ENCODE assay signal across 9 cellular contexts in genomic region chr18:3604626-3605408, GRCh38.
DNase-seq lines count a peak whose midpoint lies in the region.
"Had no signal": no experiment of that assay in that cellular context is flagged by ENCODE, and none has a peak within 500 bp of the region (broad histone marks: within the 10 kb centered on the region; RNA-seq: fewer than 3 reads in every experiment).

No MANE protein-coding gene starts in this region.

- peaks cover 30% of the 10 kb centered on the region for H3K4me1 Mint-ChIP-seq in activated CD4-positive, alpha-beta T cell treated with anti-CD3 and anti-CD28 coated beads, Interleukin-2, amount 10 ng/mL, durations not matched to agents 7 days and 5 days

- H3K27me3 Mint-ChIP-seq in activated CD4-positive, alpha-beta T cell treated with anti-CD3 and anti-CD28 coated beads, Interleukin-2, amount 10 ng/mL, durations not matched to agents 7 days and 5 days, result no peaks in the 10 kb centered on the region

- peak overlapping the region; percentile 77 for H3K4me3 ChIP-seq in rectal smooth muscle tissue (ENCODE audit: low read length)

- H3K9me3 ChIP-seq in KOPT-K1 (ENCODE audit: insufficient read depth, low read length, poor library complexity, severe bottlenecking), result no peaks in the 10 kb centered on the region

- DNase-seq in DMS79 treated with DMSO at 0.1 percent for 48 hours (lab: John Stamatoyannopoulos, UW) (peak; percentile 82), DMS79 (lab: John Stamatoyannopoulos, UW) (no peak), H4 (ENCODE audit: low spot score) (peak; percentile 93), glomerular visceral epithelial cell (ENCODE audit: extremely low spot score) (peak; percentile 84), cerebellar nuclear complex (lab: John Stamatoyannopoulos, UW) (no peak)
- DNase-seq in activated CD4-positive, alpha-beta T cell treated with anti-CD3 and anti-CD28 coated beads, Interleukin-2, amount 10 ng/mL, durations not matched to agents 7 days and 5 days, result peak; percentile 50

- CTCF ChIA-PET in activated CD4-positive, alpha-beta T cell treated with anti-CD3 and anti-CD28 coated beads, Interleukin-2, amount 10 ng/mL, durations not matched to agents 7 days and 5 days (lab: Charles Lee), result interaction anchor here (0.9 to 3.1 kb wide), 6 partner anchors 9 to 62 kb away, joined by 3 to 24 read pairs (median 6); no protein-coding TSS in a partner anchor

- H3K27ac ChIP-seq in KOPT-K1 (ENCODE audit: low read depth, low read length, poor library complexity, severe bottlenecking), result peak overlapping the region; percentile 91
- H3K27ac ChIP-seq in rectal smooth muscle tissue (ENCODE audit: low read depth, low read length), result peak overlapping the region; percentile 88
- H3K27ac ChIP-seq: C4-2B had no signal

- H3K27me3 ChIP-seq in rectal smooth muscle tissue (ENCODE audit: control insufficient read depth, insufficient read depth, low read length), result no peaks in the 10 kb centered on the region

- POLR2A ChIA-PET in activated CD4-positive, alpha-beta T cell treated with anti-CD3 and anti-CD28 coated beads, Interleukin-2, amount 10 ng/mL, durations not matched to agents 7 days and 5 days (lab: Charles Lee), result interaction anchor here (1.0 kb wide), 1 partner anchor 10 kb away, joined by 3 read pairs; no protein-coding TSS in a partner anchor

- H3K9me3 Mint-ChIP-seq in activated CD4-positive, alpha-beta T cell treated with anti-CD3 and anti-CD28 coated beads, Interleukin-2, amount 10 ng/mL, durations not matched to agents 7 days and 5 days, result peaks cover 3% of the 10 kb centered on the region

- H3K27ac Mint-ChIP-seq in activated CD4-positive, alpha-beta T cell treated with anti-CD3 and anti-CD28 coated beads, Interleukin-2, amount 10 ng/mL, durations not matched to agents 7 days and 5 days, result no peak overlapping the region

- no peak overlapping the region for H3K4me3 Mint-ChIP-seq in activated CD4-positive, alpha-beta T cell treated with anti-CD3 and anti-CD28 coated beads, Interleukin-2, amount 10 ng/mL, durations not matched to agents 7 days and 5 days

- peak overlapping the region; percentile 8 for H3K9ac ChIP-seq in rectal smooth muscle tissue (ENCODE audit: low read length)

- H3K4me1 ChIP-seq in rectal smooth muscle tissue (ENCODE audit: control insufficient read depth, insufficient read depth, low read length), result peaks cover 27% of the 10 kb centered on the region

- H3K36me3 Mint-ChIP-seq in activated CD4-positive, alpha-beta T cell treated with anti-CD3 and anti-CD28 coated beads, Interleukin-2, amount 10 ng/mL, durations not matched to agents 7 days and 5 days (ENCODE audit: low read depth), result peaks cover 2% of the 10 kb centered on the region

- no peaks in the 10 kb centered on the region for H3K36me3 ChIP-seq in KOPT-K1 (ENCODE audit: insufficient read depth, low read length)
- H3K36me3 ChIP-seq in rectal smooth muscle tissue (ENCODE audit: control insufficient read depth, insufficient read depth, low read length), result no peaks in the 10 kb centered on the region

Comparison
In these comparisons a context has a peak if more than half of its experiments do, and no peak if none do; other contexts are left out.
1. DNase-seq: peak in DMS79 treated with DMSO at 0.1 percent for 48 hours (single experiment), H4 (single experiment), activated CD4-positive, alpha-beta T cell treated with anti-CD3 and anti-CD28 coated beads, Interleukin-2, amount 10 ng/mL, durations not matched to agents 7 days and 5 days (single experiment) and glomerular visceral epithelial cell (single experiment); none in DMS79 (single experiment) and cerebellar nuclear complex (0 of 2).